19 cellular contexts compared by ENCODE assay signal in genomic region chr19:5137114-5137513, GRCh38.
"Had no signal": no experiment of that assay in that cellular context is flagged by ENCODE, and none has a peak within 500 bp of the region (broad histone marks: within the 10 kb centered on the region; RNA-seq: fewer than 3 reads in every experiment).

No MANE protein-coding gene starts in this region.

- H3K9me3 ChIP-seq: pancreas, psoas muscle, spleen, stomach, thoracic aorta, transverse colon had no signal

- H3K4me3 Mint-ChIP-seq: central memory CD8-positive, alpha-beta T cell; effector memory CD8-positive, alpha-beta T cell; natural killer cell treated with Interleukin-12 subunit alpha and Interleukin-12 subunit beta and Interleukin-15 and Interleukin-18, amount 100 ng/mL, for 72 hours; neural progenitor cell had no signal

- ATAC-seq: effector memory CD8-positive, alpha-beta T cell; foreskin keratinocyte; natural killer cell treated with Interleukin-12 subunit alpha and Interleukin-12 subunit beta and Interleukin-15 and Interleukin-18, amount 100 ng/mL, for 72 hours; sciatic nerve had no signal

- H3K4me2 ChIP-seq: neural progenitor cell had no signal

- H3K9ac ChIP-seq: neural progenitor cell had no signal

- H2AFZ ChIP-seq: neural progenitor cell had no signal

- H3K27me3 ChIP-seq: foreskin keratinocyte, neural progenitor cell, pancreas, spleen, stomach, transverse colon had no signal

- DNase-seq: effector memory CD8-positive, alpha-beta T cell; erythroblast; foreskin keratinocyte; occipital lobe; retina; spleen; stimulated activated CD4-positive, alpha-beta T cell treated with anti-CD3 and anti-CD28 coated beads, Interleukin-15, amount 100 ng/mL, for 24 hours; stimulated activated CD4-positive, alpha-beta T cell treated with anti-CD3 and anti-CD28 coated beads, Interleukin-1b, Interleukin-23, amount 100 ng/mL, for 48 hours; stimulated activated CD4-positive, alpha-beta T cell treated with anti-CD3 and anti-CD28 coated beads, Interleukin-4, amount 100 ng/mL, for 24 hours; stimulated activated naive CD4-positive, alpha-beta T cell; stomach; transverse colon had no signal

- H3K9me3 Mint-ChIP-seq: central memory CD8-positive, alpha-beta T cell; effector memory CD8-positive, alpha-beta T cell; natural killer cell treated with Interleukin-12 subunit alpha and Interleukin-12 subunit beta and Interleukin-15 and Interleukin-18, amount 100 ng/mL, for 72 hours; neural progenitor cell had no signal

- H3K27ac Mint-ChIP-seq: natural killer cell treated with Interleukin-12 subunit alpha and Interleukin-12 subunit beta and Interleukin-15 and Interleukin-18, amount 100 ng/mL, for 72 hours; neural progenitor cell had no signal

- H3K27me3 Mint-ChIP-seq: central memory CD8-positive, alpha-beta T cell; effector memory CD8-positive, alpha-beta T cell; natural killer cell treated with Interleukin-12 subunit alpha and Interleukin-12 subunit beta and Interleukin-15 and Interleukin-18, amount 100 ng/mL, for 72 hours had no signal

- H3K4me3 ChIP-seq: neural progenitor cell, pancreas, psoas muscle, spleen, stomach, thoracic aorta, transverse colon had no signal

- H3K36me3 ChIP-seq: neural progenitor cell had no signal

- H3K4me1 ChIP-seq: foreskin keratinocyte, pancreas, psoas muscle, transverse colon had no signal

- H3K27ac ChIP-seq: foreskin keratinocyte, neural progenitor cell, pancreas, psoas muscle, stomach, thoracic aorta, transverse colon had no signal

- FAIRE-seq: pancreas had no signal
